Comparison of ENCODE assay signal across 8 cellular contexts in the genomic region with DNA sequence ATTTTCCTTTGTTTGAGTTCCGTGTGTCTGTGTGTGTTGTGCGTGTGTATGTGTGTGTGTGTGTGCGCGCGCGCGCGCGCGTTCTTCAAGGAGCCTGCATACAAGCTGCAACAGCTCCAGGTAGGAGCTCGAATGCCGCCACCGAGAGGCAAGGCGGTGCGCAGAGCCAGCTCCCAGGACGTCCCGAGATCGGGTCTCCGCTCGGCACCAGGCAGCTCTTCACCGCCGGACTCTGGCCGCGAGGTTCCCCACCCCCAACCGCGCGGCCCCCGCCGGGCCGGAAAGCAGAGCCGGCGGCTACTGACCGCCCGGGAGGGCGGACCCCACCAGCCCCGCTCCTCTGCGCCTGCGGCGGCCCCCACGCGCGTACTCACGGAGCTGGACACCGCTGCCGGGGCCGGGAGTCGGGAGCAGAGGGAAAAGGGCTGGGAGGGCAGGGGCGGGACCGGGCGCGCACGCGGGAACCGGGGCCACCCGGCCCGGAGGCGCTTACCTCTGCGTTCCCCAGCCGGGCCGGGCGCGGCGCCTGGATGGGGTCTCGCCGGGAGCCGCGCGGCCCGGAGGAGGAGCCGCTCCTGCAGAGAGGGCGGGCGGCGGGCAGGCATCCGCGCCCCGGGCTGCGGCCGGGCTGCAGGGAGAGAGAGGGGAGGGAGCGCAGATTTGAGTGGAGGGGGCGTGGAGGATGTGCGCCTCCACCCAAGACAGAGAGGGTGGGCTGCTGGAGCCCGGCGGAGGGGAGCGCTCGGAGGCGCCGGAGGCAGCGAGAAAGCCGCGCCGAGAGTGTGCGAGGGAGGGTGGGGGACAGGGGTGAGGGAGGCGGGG. TPM values are rescaled to one million over a fixed set of nuclear protein-coding genes. Genes with fewer than 3 reads are reported as not detected.
DNase-seq lines count a peak whose midpoint lies in the region; ATAC-seq, FAIRE-seq and TF ChIP-seq lines count a peak whose summit lies in the region.

No MANE protein-coding gene starts in this region.

- no peak for FAIRE-seq in GM12891 (lab: Jason Lieb, UNC)

- no peak for TF ChIP-seq CTCF in brain (conservative IDR thresholded peaks at IDR 0.05)

- no peaks in the 10 kb centered on the region for H3K36me3 Mint-ChIP-seq in brain

- H3K4me1 Mint-ChIP-seq in brain, result peaks cover 46% of the 10 kb centered on the region

- TF ChIP-seq POLR2A in GM12891 (IDR thresholded peaks at IDR 0.05; ENCODE audit: low read depth, low read length), result no peak

- ATAC-seq in HG03439 (IDR thresholded peaks at IDR 0.05; ENCODE audit: unreplicated experiment), result no peak

- peak overlapping the region; percentile 81 to 96 (median 94) for H3K27ac Mint-ChIP-seq in brain

- H3K27me3 Mint-ChIP-seq in brain, result no peaks in the 10 kb centered on the region

- DNase-seq in AG08396 (ENCODE audit: low spot score) (peak; percentile 72), GM12891 (ENCODE audit: insufficient read length, low spot score) (peak; percentile 29), NCI-H526 treated with DMSO at 0.1 percent for 48 hours (lab: John Stamatoyannopoulos, UW) (peak; percentile 41), iPS DF 19.7 (ENCODE audit: low read depth, low spot score) (peak; percentile 40), retina (peak; percentile 84), COLO829 (ENCODE audit: low spot score) (no peak)

- H3K4me3 Mint-ChIP-seq in brain, result peak overlapping the region; percentile 90 to 97 (median 92)

- no peaks in the 10 kb centered on the region for H3K9me3 Mint-ChIP-seq in brain

TF ChIP-seq in GM12891, 5 proteins besides CTCF, POLR2A, EP300 and RAD21:
- no peak for TF ChIP-seq PAX5 (IDR thresholded peaks at IDR 0.05; ENCODE audit: insufficient read depth, low read length, severe bottlenecking)
- TF ChIP-seq TAF1 (IDR thresholded peaks at IDR 0.05; ENCODE audit: low read depth, low read length), result no peak
- no peak for TF ChIP-seq POLR2AphosphoS5 (IDR thresholded peaks at IDR 0.05; ENCODE audit: low read depth, low read length)
- no peak for TF ChIP-seq POU2F2 (IDR thresholded peaks at IDR 0.05; ENCODE audit: low read depth, low read length)
- TF ChIP-seq SPI1 (IDR thresholded peaks at IDR 0.05; ENCODE audit: low read depth, low read length), result no peak
TF ChIP-seq in GM12891: peak in this region for 0.

RNA-seq across cellular contexts. Expression of gene AKIP1, which starts 40.3 kb away (rescaled TPM):
- 20.1 TPM for polyA plus RNA-seq in GM12891 (2012; ENCODE audit: low read depth, missing spikeins)
- 20.4 TPM for polyA plus RNA-seq in brain (ENCODE audit: insufficient read depth, low read depth, low replicate concordance)
